Comparison of ENCODE assay signal across 1 cellular context in the genomic region with DNA sequence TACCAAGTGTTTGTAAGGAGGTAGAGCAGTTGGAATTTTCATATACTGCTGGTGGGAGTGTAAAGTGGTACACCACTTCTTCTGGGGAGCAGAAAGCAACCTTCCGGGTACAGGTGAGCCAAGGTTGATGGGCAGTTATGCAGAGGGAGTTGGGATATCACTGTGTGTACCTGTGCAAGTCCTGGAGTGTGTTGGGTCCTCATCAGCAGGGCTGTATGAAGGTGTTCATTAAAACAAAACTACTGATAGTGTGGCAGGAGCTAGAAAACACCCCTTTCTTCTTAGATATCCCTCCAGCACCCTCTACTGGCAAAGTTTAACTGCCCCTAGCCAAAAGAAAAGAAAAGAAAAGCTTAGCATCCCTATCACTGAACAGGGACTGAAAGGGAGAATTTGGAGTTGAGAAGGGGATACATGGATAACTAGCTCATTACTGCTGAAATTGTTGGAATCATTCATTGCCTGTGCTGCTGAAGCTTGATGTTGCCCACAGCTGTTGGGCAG.
TF ChIP-seq lines count a peak whose summit lies in the region.

No MANE protein-coding gene starts in this region.

TF ChIP-seq in H1, 55 proteins besides CTCF, POLR2A, EP300 and RAD21:
- TF ChIP-seq, protein P1, sequence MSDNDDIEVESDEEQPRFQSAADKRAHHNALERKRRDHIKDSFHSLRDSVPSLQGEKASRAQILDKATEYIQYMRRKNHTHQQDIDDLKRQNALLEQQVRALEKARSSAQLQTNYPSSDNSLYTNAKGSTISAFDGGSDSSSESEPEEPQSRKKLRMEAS (IDR thresholded peaks at IDR 0.05): no peak
- TF ChIP-seq ZNF274 (IDR thresholded peaks at IDR 0.05; ENCODE audit: borderline replicate concordance, extremely low read depth, low read length): no peak
